ENCODE assay signal across 28 cellular contexts in the genomic region with DNA sequence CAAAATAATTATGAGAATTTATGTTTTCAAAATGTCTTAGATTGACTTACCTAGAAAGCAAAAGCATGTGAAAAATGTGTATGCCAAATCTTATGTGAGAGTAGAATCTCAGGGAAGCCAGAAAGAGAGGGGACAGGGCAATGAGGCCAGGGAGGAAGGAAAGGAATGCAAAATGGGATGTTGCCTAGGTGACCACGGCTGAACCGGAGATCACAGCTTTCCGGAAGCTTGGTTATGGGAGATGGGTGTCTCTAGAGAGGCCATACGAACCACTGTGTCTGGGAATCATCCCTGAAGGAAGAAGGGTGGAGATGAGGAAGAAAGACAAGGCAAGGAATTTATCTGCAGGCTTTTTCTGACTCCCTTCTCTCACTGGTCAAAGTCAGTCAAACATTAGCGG.
DNase-seq lines count a peak whose midpoint lies in the region; ATAC-seq and TF ChIP-seq lines count a peak whose summit lies in the region.
"Had no signal": no experiment of that assay in that cellular context is flagged by ENCODE, and none has a peak within 500 bp of the region (broad histone marks: within the 10 kb centered on the region; RNA-seq: fewer than 3 reads in every experiment).

No MANE protein-coding gene starts in this region.

- peaks cover 7% of the 10 kb centered on the region for H3K9me3 Mint-ChIP-seq in neural crest cell
- H3K9me3 Mint-ChIP-seq: activated T-cell treated with anti-CD3 and anti-CD28 coated beads, Interleukin-2, amount 50 U/mL, for 24 hours; CD8-positive, alpha-beta memory T cell; natural killer cell treated with Interleukin-12 subunit alpha and Interleukin-12 subunit beta and Interleukin-15 and Interleukin-18, amount 100 ng/mL, for 72 hours had no signal

- H3K4me3 ChIP-seq in H7 (ENCODE audit: insufficient read depth, low read depth, low read length) (no peak overlapping the region), cardiac fibroblast (replicated peaks in 1 of 2; ENCODE audit: low read depth in 2 of 2, low read length in 2 of 2) (no peak overlapping the region)
- H3K4me3 ChIP-seq: lung, SJSA1, skin epidermis, upper lobe of left lung had no signal

- ATAC-seq in GM18873 (IDR thresholded peaks at IDR 0.05; ENCODE audit: low FRiP score, unreplicated experiment), result no peak
- ATAC-seq: natural killer cell treated with Interleukin-12 subunit alpha and Interleukin-12 subunit beta and Interleukin-15 and Interleukin-18, amount 100 ng/mL, for 72 hours; stimulated activated naive B cell treated with anti-CD40 and anti-IgM and Interleukin-4, amounts not matched to agents 10 μg/mL and 1 μg/mL and 100 μg/mL, for 72 hours had no signal

- DNase-seq in H7 (peak; percentile 12), cardiac fibroblast (ENCODE audit: low read depth in 2 of 2) (peak; percentile 7), iPS DF 19.7 (ENCODE audit: low read depth, low spot score) (peak; percentile 3), neural crest cell (ENCODE audit: low read depth, low spot score) (no peak), inferior parietal cortex (ENCODE audit: extremely low spot score) (no peak), DMS79 treated with DMSO at 0.1 percent for 48 hours (lab: John Stamatoyannopoulos, UW) (no peak), NCI-H187 treated with DMSO at 0.1 percent for 48 hours (lab: John Stamatoyannopoulos, UW) (no peak)
- DNase-seq: ACHN; activated B cell treated with CpG ODN at 0.5 μM for 24 hours; activated CD4-positive, alpha-beta T cell treated with anti-CD3 and anti-CD28 coated beads, Interleukin-2, amount 50 U/mL, for 1 hour; activated gamma-delta T cell; activated naive CD8-positive, alpha-beta T cell treated with anti-CD3 and anti-CD28 coated beads for 36 hours; activated T-cell treated with anti-CD3 and anti-CD28 coated beads, Interleukin-2, amount 50 U/mL, for 24 hours; CD8-positive, alpha-beta memory T cell; HCEC 1CT; MV-4-11; NCI-H1436; NCI-H446; NCI-H748 treated with DMSO at 0.1 percent for 48 hours; stimulated activated naive B cell treated with anti-CD40 and anti-IgM and Interleukin-4, amounts not matched to agents 10 μg/mL and 1 μg/mL and 100 μg/mL, for 72 hours; T-helper 1 cell; upper lobe of left lung had no signal

- no peak for TF ChIP-seq CTCF in cardiac fibroblast (IDR thresholded peaks at IDR 0.05; ENCODE audit: low read depth, low read length)
- no peak for TF ChIP-seq CTCF in neural crest cell (conservative IDR thresholded peaks at IDR 0.05)

- no peaks in the 10 kb centered on the region for H3K27me3 Mint-ChIP-seq in neural crest cell (ENCODE audit: low read depth)
- H3K27me3 Mint-ChIP-seq: activated B cell treated with CpG ODN at 0.5 μM for 24 hours; activated naive CD8-positive, alpha-beta T cell treated with anti-CD3 and anti-CD28 coated beads for 36 hours; activated T-cell treated with anti-CD3 and anti-CD28 coated beads, Interleukin-2, amount 50 U/mL, for 24 hours; B cell; CD8-positive, alpha-beta memory T cell; natural killer cell treated with Interleukin-12 subunit alpha and Interleukin-12 subunit beta and Interleukin-15 and Interleukin-18, amount 100 ng/mL, for 72 hours; stimulated activated naive B cell treated with anti-CD40 and anti-IgM and Interleukin-4, amounts not matched to agents 10 μg/mL and 1 μg/mL and 100 μg/mL, for 72 hours had no signal

- peaks cover 16% of the 10 kb centered on the region for H3K36me3 Mint-ChIP-seq in neural crest cell (ENCODE audit: low read depth)

- H3K4me3 Mint-ChIP-seq in neural crest cell, result no peak overlapping the region
- H3K4me3 Mint-ChIP-seq: activated B cell treated with CpG ODN at 0.5 μM for 24 hours; activated naive CD8-positive, alpha-beta T cell treated with anti-CD3 and anti-CD28 coated beads for 36 hours; activated T-cell treated with anti-CD3 and anti-CD28 coated beads, Interleukin-2, amount 50 U/mL, for 24 hours; B cell; natural killer cell treated with Interleukin-12 subunit alpha and Interleukin-12 subunit beta and Interleukin-15 and Interleukin-18, amount 100 ng/mL, for 72 hours; stimulated activated naive B cell treated with anti-CD40 and anti-IgM and Interleukin-4, amounts not matched to agents 10 μg/mL and 1 μg/mL and 100 μg/mL, for 72 hours had no signal

- no peaks in the 10 kb centered on the region for H3K36me3 ChIP-seq in H7 (replicated peaks; ENCODE audit: control insufficient read depth, insufficient read depth, low read length)
- H3K36me3 ChIP-seq: upper lobe of left lung had no signal

- H3K27me3 ChIP-seq in H7 (ENCODE audit: control insufficient read depth, insufficient read depth, low read length), result no peaks in the 10 kb centered on the region
- H3K27me3 ChIP-seq: SJSA1, upper lobe of left lung had no signal

- H3K4me1 Mint-ChIP-seq in neural crest cell, result peaks cover 13% of the 10 kb centered on the region

- H3K27ac Mint-ChIP-seq in neural crest cell (ENCODE audit: unreplicated experiment), result peak overlapping the region; percentile 59
- H3K27ac Mint-ChIP-seq: activated B cell treated with CpG ODN at 0.5 μM for 24 hours; activated naive CD8-positive, alpha-beta T cell treated with anti-CD3 and anti-CD28 coated beads for 36 hours; activated T-cell treated with anti-CD3 and anti-CD28 coated beads, Interleukin-2, amount 50 U/mL, for 24 hours; B cell; natural killer cell treated with Interleukin-12 subunit alpha and Interleukin-12 subunit beta and Interleukin-15 and Interleukin-18, amount 100 ng/mL, for 72 hours; stimulated activated naive B cell treated with anti-CD40 and anti-IgM and Interleukin-4, amounts not matched to agents 10 μg/mL and 1 μg/mL and 100 μg/mL, for 72 hours had no signal

Comparison
In these comparisons a context has a peak if more than half of its experiments do, and no peak if none do; other contexts are left out.
1. DNase-seq: peak in H7 (single experiment), cardiac fibroblast (2 of 2) and iPS DF 19.7 (single experiment); none in neural crest cell (single experiment), inferior parietal cortex (single experiment), DMS79 treated with DMSO at 0.1 percent for 48 hours (single experiment) and NCI-H187 treated with DMSO at 0.1 percent for 48 hours (single experiment).